8 cellular contexts compared by ENCODE assay signal in the genomic region with DNA sequence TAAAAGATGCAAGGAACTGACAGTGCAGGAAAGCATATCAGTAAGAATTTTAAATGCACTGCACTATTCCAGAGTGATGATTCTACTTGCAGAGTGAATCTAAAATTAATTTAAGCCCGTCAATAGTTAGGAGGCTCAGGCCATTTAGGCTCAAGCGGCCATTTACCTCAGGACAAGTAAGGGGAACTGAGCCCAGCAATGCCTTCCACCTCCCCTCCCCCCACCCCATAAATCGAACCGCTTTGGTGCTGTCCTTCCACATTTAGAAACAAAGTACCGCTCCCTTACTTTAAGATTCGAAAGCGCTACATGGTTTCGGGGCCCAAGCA. TPM values are rescaled to one million over a fixed set of nuclear protein-coding genes. Genes with fewer than 3 reads are reported as not detected.
DNase-seq lines count a peak whose midpoint lies in the region; ATAC-seq and TF ChIP-seq lines count a peak whose summit lies in the region.

No MANE protein-coding gene starts in this region.

- H3K4me2 ChIP-seq in mammary epithelial cell (ENCODE audit: insufficient read depth, low read depth, low read length), result peak overlapping the region; percentile 76

- intact Hi-C loops in mammary epithelial cell (cut with micrococcal nuclease), result loop anchor here (5.0 to 10.0 kb wide), 3 partner anchors 89 to 317 kb away; a partner anchor contains a TSS

- H3K9ac ChIP-seq in HUES48 (ENCODE audit: low read depth, low read length) (peak overlapping the region; percentile 88), mammary epithelial cell (ENCODE audit: insufficient read depth, low read length) (peak overlapping the region; percentile 69)

- BruUV-seq in mammary epithelial cell (replicated peaks; lab: Mats Ljungman, UMichigan), result no TSS peak

- ATAC-seq in left lobe of liver, result peak; percentile 35

- H3K79me2 ChIP-seq in mammary epithelial cell (ENCODE audit: insufficient read depth, low read length), result peaks cover 18% of the 10 kb centered on the region

- TF ChIP-seq CTCF in mammary epithelial cell (conservative IDR thresholded peaks at IDR 0.05 in 1 of 2, IDR thresholded peaks at IDR 0.05 in 1 of 2; ENCODE audit: extremely low read depth in 1 of 2, insufficient read depth in 1 of 2, low read depth in 1 of 2, low read length in 2 of 2), result no peak

- H3K9me3 ChIP-seq in HUES48 (ENCODE audit: control insufficient read depth, insufficient read depth, low read length) (no peaks in the 10 kb centered on the region), mammary epithelial cell (replicated peaks; ENCODE audit: insufficient read depth, low read length) (no peaks in the 10 kb centered on the region), thymus (ENCODE audit: control insufficient read depth) (no peaks in the 10 kb centered on the region)

- dilution Hi-C loops in mammary epithelial cell (cut with HindIII; ENCODE audit: low sequenced_read_pairs), result no loop called here

- H3K36me3 ChIP-seq in HUES48 (ENCODE audit: control insufficient read depth, insufficient read depth, low read length), result peaks cover 40% of the 10 kb centered on the region
- H3K36me3 ChIP-seq in mammary epithelial cell (ENCODE audit: insufficient read depth, low read length), result peaks cover 8% of the 10 kb centered on the region
- H3K36me3 ChIP-seq in thymus (ENCODE audit: control insufficient read depth, insufficient read depth), result peaks cover 4% of the 10 kb centered on the region

- H3K4me1 ChIP-seq in HUES48 (ENCODE audit: control insufficient read depth, insufficient read depth, low read length), result peaks cover 7% of the 10 kb centered on the region
- H3K4me1 ChIP-seq in mammary epithelial cell (ENCODE audit: insufficient read depth, low read length), result peaks cover 12% of the 10 kb centered on the region
- H3K4me1 ChIP-seq in thymus (ENCODE audit: control insufficient read depth, insufficient read depth, low read length), result no peaks in the 10 kb centered on the region

- H3K27ac ChIP-seq in HUES48 (ENCODE audit: low read depth, low read length), result peak overlapping the region; percentile 79
- H3K27ac ChIP-seq in mammary epithelial cell (ENCODE audit: insufficient read depth, low read depth, low read length), result peak overlapping the region; percentile 57
- peak overlapping the region; percentile 65 for H3K27ac ChIP-seq in thymus (ENCODE audit: low read depth)

- DNase-seq in GDM1 (lab: John Stamatoyannopoulos, UW), result peak; percentile 4
- no peak for DNase-seq in mammary epithelial cell
- DNase-seq in left lobe of liver (ENCODE audit: low spot score), result no peak
- DNase-seq in NCI-H1694 treated with DMSO at 0.1 percent for 48 hours (lab: John Stamatoyannopoulos, UW), result no peak
- no peak for DNase-seq in NCI-H2171 (lab: John Stamatoyannopoulos, UW)
- DNase-seq in NCI-H2107 treated with DMSO at 0.1 percent for 48 hours (lab: John Stamatoyannopoulos, UW; ENCODE audit: unreplicated experiment), result no peak

- in situ Hi-C loops in mammary epithelial cell (cut with MboI; ENCODE audit: low sequenced_read_pairs in 2 of 2), result no loop called here

- H3K27me3 ChIP-seq in HUES48 (ENCODE audit: control insufficient read depth, insufficient read depth, low read length) (no peaks in the 10 kb centered on the region), mammary epithelial cell (ENCODE audit: insufficient read depth, low read length) (no peaks in the 10 kb centered on the region), thymus (ENCODE audit: control insufficient read depth, insufficient read depth) (no peaks in the 10 kb centered on the region)

- 6% methylated on average over 3 of the region's 8 CpGs for WGBS in mammary epithelial cell (ENCODE audit: low coverage, missing lambda C conversion rate)
- WGBS in thymus, result under 1% methylated on average over 8 of the region's 8 CpGs

- H2AFZ ChIP-seq in mammary epithelial cell (ENCODE audit: low read depth, low read length), result peak overlapping the region; percentile 79

- no peaks in the 10 kb centered on the region for H4K20me1 ChIP-seq in mammary epithelial cell (ENCODE audit: insufficient read depth, low read length)

- H3K4me3 ChIP-seq in HUES48 (ENCODE audit: low read depth, low read length) (peak overlapping the region; percentile 88), mammary epithelial cell (replicated peaks in 1 of 3; ENCODE audit: insufficient read depth in 1 of 3, low read depth in 2 of 3, low read length in 3 of 3) (peak overlapping the region; percentile 45 to 58 (median 51)), thymus (ENCODE audit: low read length) (peak overlapping the region; percentile 59)

- CTCF ChIA-PET in mammary epithelial cell (lab: Charles Lee; ENCODE audit: low non-redundant PET), result no interaction called here

RNA-seq across cellular contexts. Expression of a gene that starts 0.7 kb away (rescaled TPM):
- total RNA-seq in mammary epithelial cell (10 to 100 TPM; 21.5 TPM), left lobe of liver (8.8 TPM)
- polyA plus RNA-seq in mammary epithelial cell (6.9 TPM), thymus (5.4 TPM)
- 21.2 TPM for polyA minus RNA-seq in mammary epithelial cell
